8 cellular contexts compared by ENCODE assay signal in the genomic region with DNA sequence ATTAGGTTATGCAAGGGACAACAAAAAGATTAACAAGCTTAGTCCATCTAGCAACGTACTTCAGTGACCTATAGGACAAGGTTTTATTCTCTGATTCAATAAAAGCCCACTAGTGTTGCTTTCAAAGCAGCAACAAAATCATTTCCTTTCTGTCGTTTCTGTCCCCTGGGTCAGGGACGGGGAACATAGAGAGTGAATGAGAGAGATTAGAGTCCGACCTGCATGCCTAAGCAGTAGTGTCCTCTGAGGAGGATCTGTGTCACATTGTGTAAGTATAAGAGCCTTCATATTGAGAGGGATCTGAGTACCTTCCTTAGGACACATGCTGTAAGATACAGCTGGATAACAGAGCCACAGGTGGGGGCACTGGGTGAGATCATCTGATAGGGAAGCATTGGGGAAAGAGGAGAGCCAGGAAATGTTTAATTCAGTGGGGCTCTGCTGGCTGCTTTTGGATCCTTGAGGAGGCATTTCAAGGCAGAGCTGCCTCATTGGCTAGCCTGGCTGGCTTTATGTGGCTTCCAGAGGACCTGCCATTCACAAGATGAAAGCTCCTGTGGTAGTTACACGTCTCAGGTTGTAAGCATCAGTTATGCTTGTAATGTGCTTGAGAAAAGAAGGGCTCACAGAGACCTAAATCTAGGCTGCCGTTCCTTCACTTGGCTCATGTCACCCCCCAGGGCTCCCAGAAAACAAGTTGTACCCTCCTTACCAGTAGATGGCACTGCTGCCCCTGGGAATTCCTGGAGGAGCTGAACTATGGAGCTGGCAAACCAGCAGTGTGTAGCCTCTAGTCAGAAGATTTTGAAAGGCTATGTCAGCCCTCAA. TPM values are rescaled to one million over a fixed set of nuclear protein-coding genes. Genes with fewer than 3 reads are reported as not detected.
A peak's percentile ranks its signal among the peaks of the same experiment; 100 is the strongest.
DNase-seq lines count a peak whose midpoint lies in the region; ATAC-seq and TF ChIP-seq lines count a peak whose summit lies in the region.
"Had no signal": no experiment of that assay in that cellular context is flagged by ENCODE, and none has a peak within 500 bp of the region (broad histone marks: within the 10 kb centered on the region; RNA-seq: fewer than 3 reads in every experiment).

No MANE protein-coding gene starts in this region.

- H3K36me3 ChIP-seq in sigmoid colon, result no peaks in the 10 kb centered on the region

- WGBS in right cardiac atrium, result 7% methylated on average over 6 of the region's 6 CpGs
- whole genome bisulfite sequencing in sigmoid colon, 2 donors, result 16 to 31% methylated on average over 6 of the region's 6 CpGs

- peak; percentile 32 to 60 (median 48) for TF ChIP-seq CTCF in sigmoid colon (IDR thresholded peaks at IDR 0.05)

- H3K4me3 ChIP-seq in right cardiac atrium (ENCODE audit: low read length) (no peak overlapping the region), sigmoid colon (no peak overlapping the region)

- no peak overlapping the region for H3K27ac ChIP-seq in right cardiac atrium (ENCODE audit: low read length)
- H3K27ac ChIP-seq in sigmoid colon, result peak overlapping the region in 1 of 4 donors; percentile 66

- TF ChIP-seq EP300 in sigmoid colon (IDR thresholded peaks at IDR 0.05), result no peak

- H3K27me3 ChIP-seq in right cardiac atrium (ENCODE audit: control insufficient read depth, insufficient read depth) (no peaks in the 10 kb centered on the region), sigmoid colon (peaks cover 0 to 29% (median 12%) of the 10 kb centered on the region in 3 donors)

- intact Hi-C loops in right cardiac atrium (cut with DNase I) (loop anchor here (2.0 to 10.0 kb wide), 6 partner anchors 304 to 342 kb away; no protein-coding TSS in a partner anchor), sigmoid colon (cut with DNase I) (loop anchor here (1.0 to 10.0 kb wide), 4 partner anchors 344 to 624 kb away; a partner anchor contains a TSS)

- DNase-seq in GM04504 (ENCODE audit: low read depth) (peak; percentile 28), NCI-H345 treated with DMSO at 0.1 percent for 48 hours (lab: John Stamatoyannopoulos, UW; ENCODE audit: unreplicated experiment) (peak; percentile 45), anterior cingulate cortex (lab: John Stamatoyannopoulos, UW) (peak in 57 of 58 donors; percentile 4 to 92 (median 74)), right cardiac atrium (peak; percentile 78 to 85 (median 80)), sigmoid colon (peak; percentile 75)
- DNase-seq: activated naive CD8-positive, alpha-beta T cell treated with anti-CD3 and anti-CD28 coated beads, Interleukin-2, amount 10 ng/mL, durations not matched to agents 7 days and 5 days had no signal

- H3K9me3 ChIP-seq in right cardiac atrium (ENCODE audit: control insufficient read depth, low read length) (no peaks in the 10 kb centered on the region), sigmoid colon (no peaks in the 10 kb centered on the region)

- H3K4me1 ChIP-seq in right cardiac atrium (ENCODE audit: control insufficient read depth, insufficient read depth, low read length), result no peaks in the 10 kb centered on the region
- H3K4me1 ChIP-seq in sigmoid colon, result peaks cover 0 to 22% (median 20%) of the 10 kb centered on the region in 4 donors

- TF ChIP-seq POLR2A in sigmoid colon (IDR thresholded peaks at IDR 0.05), result no peak
- TF ChIP-seq POLR2A in GM18505 (IDR thresholded peaks at IDR 0.05; ENCODE audit: borderline replicate concordance, extremely low read depth, insufficient read depth, insufficient read length), result no peak

- ATAC-seq in HG02798 (IDR thresholded peaks at IDR 0.05; ENCODE audit: poor library complexity, unreplicated experiment) (peak; percentile 73), right cardiac atrium (peak; percentile 77 to 82), GM18505 (IDR thresholded peaks at IDR 0.05; ENCODE audit: unreplicated experiment) (no peak)

RNA-seq across cellular contexts. Expression of a gene that starts 2.7 kb away (rescaled TPM):
- total RNA-seq in right cardiac atrium, result 10 to 100 TPM; 11.1 to 20.3 (median 14.3) TPM
- 5.2 TPM for polyA plus RNA-seq in right cardiac atrium
- 1 to 10 TPM in 1 of 4 donors, under 1 TPM in 3; 0.71 to 3.0 (median 0.89) TPM for total RNA-seq in sigmoid colon
- under 1 TPM in 1 of 3 donors, not detected in 2; 0.86 TPM for polyA plus RNA-seq in sigmoid colon
- total RNA-seq: activated naive CD8-positive, alpha-beta T cell treated with anti-CD3 and anti-CD28 coated beads, Interleukin-2, amount 10 ng/mL, durations not matched to agents 7 days and 5 days had no signal

Comparison
In these comparisons a context has a peak if more than half of its experiments do, and no peak if none do; other contexts are left out.
1. DNase-seq: peak in every context shown above with its lines; median percentile 80 in right cardiac atrium; 75 in sigmoid colon; 74 in anterior cingulate cortex; 45 in NCI-H345 treated with DMSO at 0.1 percent for 48 hours; 28 in GM04504.